2 cellular contexts compared by ENCODE assay signal in the genomic region with DNA sequence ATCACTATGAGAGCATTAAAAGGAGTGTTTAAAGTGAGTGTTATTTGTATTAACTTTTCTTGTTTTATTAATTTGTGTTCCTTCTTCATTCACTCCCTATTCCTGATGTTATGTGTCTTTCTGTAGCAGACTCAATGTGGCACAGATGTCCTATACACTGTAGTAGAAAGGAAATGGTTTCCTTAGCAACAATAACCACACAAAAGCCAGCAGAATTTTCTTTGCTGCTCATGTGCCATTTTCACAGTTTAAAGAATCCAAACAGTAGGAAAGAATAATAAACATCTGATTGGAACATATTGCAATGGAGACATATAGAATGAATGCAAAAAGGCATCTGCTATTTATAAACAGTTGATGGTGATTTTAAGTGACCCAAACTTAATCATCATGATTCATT.
TF ChIP-seq lines count a peak whose summit lies in the region.

No MANE protein-coding gene starts in this region.

TF ChIP-seq in SK-N-SH treated with all-trans-retinoic acid at 6 μM for 48 hours, 23 proteins besides CTCF, POLR2A, EP300 and RAD21:
- TF ChIP-seq PATZ1 (CRISPR knock-in tag; IDR thresholded peaks at IDR 0.05; ENCODE audit: borderline replicate concordance) (no peak), ZFP30 (CRISPR knock-in tag; IDR thresholded peaks at IDR 0.05) (no peak), ZNF565 (CRISPR knock-in tag; conservative IDR thresholded peaks at IDR 0.05; ENCODE audit: low read depth) (no peak), RARB (CRISPR knock-in tag; IDR thresholded peaks at IDR 0.05) (no peak), POU6F1 (CRISPR knock-in tag; IDR thresholded peaks at IDR 0.05; ENCODE audit: borderline replicate concordance, low read depth) (no peak), ZFP3 (CRISPR knock-in tag; IDR thresholded peaks at IDR 0.05) (no peak), ZNF70 (CRISPR knock-in tag; IDR thresholded peaks at IDR 0.05) (no peak), SNAI2 (CRISPR knock-in tag; IDR thresholded peaks at IDR 0.05) (no peak), ZC3H10 (CRISPR knock-in tag; IDR thresholded peaks at IDR 0.05) (no peak), TOX (CRISPR knock-in tag; IDR thresholded peaks at IDR 0.05; ENCODE audit: borderline replicate concordance) (no peak)

TF ChIP-seq in SK-N-SH, 30 proteins besides CTCF, POLR2A, EP300 and RAD21 (continued from another document):
- TF ChIP-seq, protein P1, sequence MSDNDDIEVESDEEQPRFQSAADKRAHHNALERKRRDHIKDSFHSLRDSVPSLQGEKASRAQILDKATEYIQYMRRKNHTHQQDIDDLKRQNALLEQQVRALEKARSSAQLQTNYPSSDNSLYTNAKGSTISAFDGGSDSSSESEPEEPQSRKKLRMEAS (IDR thresholded peaks at IDR 0.05; ENCODE audit: low read depth), result no peak
- TF ChIP-seq REST (IDR thresholded peaks at IDR 0.05; ENCODE audit: low read depth, low read length) (no peak), SIN3A (IDR thresholded peaks at IDR 0.05; ENCODE audit: borderline replicate concordance, low read depth, low read length) (no peak), TCF12 (IDR thresholded peaks at IDR 0.05) (no peak), RXRA (IDR thresholded peaks at IDR 0.05; ENCODE audit: borderline replicate concordance, low read depth) (no peak), PBX3 (IDR thresholded peaks at IDR 0.05) (no peak), MEF2A (IDR thresholded peaks at IDR 0.05; ENCODE audit: borderline replicate concordance, low read depth) (no peak), JUND (IDR thresholded peaks at IDR 0.05) (no peak)
- TF ChIP-seq, protein P2, sequence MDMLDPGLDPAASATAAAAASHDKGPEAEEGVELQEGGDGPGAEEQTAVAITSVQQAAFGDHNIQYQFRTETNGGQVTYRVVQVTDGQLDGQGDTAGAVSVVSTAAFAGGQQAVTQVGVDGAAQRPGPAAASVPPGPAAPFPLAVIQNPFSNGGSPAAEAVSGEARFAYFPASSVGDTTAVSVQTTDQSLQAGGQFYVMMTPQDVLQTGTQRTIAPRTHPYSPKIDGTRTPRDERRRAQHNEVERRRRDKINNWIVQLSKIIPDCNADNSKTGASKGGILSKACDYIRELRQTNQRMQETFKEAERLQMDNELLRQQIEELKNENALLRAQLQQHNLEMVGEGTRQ (IDR thresholded peaks at IDR 0.05; ENCODE audit: borderline replicate concordance, low read depth, low read length), result no peak
